In genomic region chr20:63831696-63832686, GRCh38 we compare ENCODE assay signal across 9 cellular contexts. TPM values are rescaled to one million over a fixed set of nuclear protein-coding genes. Genes with fewer than 3 reads are reported as not detected.
A peak's percentile ranks its signal among the peaks of the same experiment; 100 is the strongest.
DNase-seq lines count a peak whose midpoint lies in the region; ATAC-seq and TF ChIP-seq lines count a peak whose summit lies in the region.
"Had no signal": no experiment of that assay in that cellular context is flagged by ENCODE, and none has a peak within 500 bp of the region (broad histone marks: within the 10 kb centered on the region; RNA-seq: fewer than 3 reads in every experiment).

No MANE protein-coding gene starts in this region.

- no peak for DNase-seq in AG04450 (ENCODE audit: low read depth, low spot score)
- DNase-seq in choroid plexus epithelial cell (ENCODE audit: low read depth) = peak; percentile 68
- DNase-seq in memory B cell (ENCODE audit: low spot score in 2 of 2) = no peak

- ATAC-seq in HG02885 (IDR thresholded peaks at IDR 0.05; ENCODE audit: poor library complexity, unreplicated experiment) = peak; percentile 15
- no peak for ATAC-seq in memory B cell (ENCODE audit: low read depth)
- ATAC-seq in HG03025 (IDR thresholded peaks at IDR 0.05; ENCODE audit: low FRiP score, unreplicated experiment) = no peak
- ATAC-seq in GM18907 (IDR thresholded peaks at IDR 0.05; ENCODE audit: unreplicated experiment) = no peak
- ATAC-seq in HG02840 (IDR thresholded peaks at IDR 0.05; ENCODE audit: low FRiP score, unreplicated experiment) = no peak
- no peak for ATAC-seq in GM21526 (IDR thresholded peaks at IDR 0.05; ENCODE audit: low FRiP score, unreplicated experiment)

- no peak overlapping the region for H3K27ac Mint-ChIP-seq in memory B cell
- H3K27ac Mint-ChIP-seq: stimulated activated naive CD8-positive, alpha-beta T cell treated with anti-CD3 and anti-CD28 coated beads, Interleukin-15, Interleukin-2, amounts not matched to agents 100 ng/mL and 50 ng/mL, for 24 hours had no signal

- POLR2A ChIA-PET in AG04450 (lab: Yijun Ruan, JAX) = no interaction called here

- TF ChIP-seq CTCF in AG04450 (IDR thresholded peaks at IDR 0.05; ENCODE audit: low read depth, low read length) = no peak
- no peak for TF ChIP-seq CTCF in choroid plexus epithelial cell (conservative IDR thresholded peaks at IDR 0.05; ENCODE audit: low read depth, low read length)

- peak overlapping the region; percentile 59 for H3K4me3 Mint-ChIP-seq in memory B cell
- H3K4me3 Mint-ChIP-seq: stimulated activated naive CD8-positive, alpha-beta T cell treated with anti-CD3 and anti-CD28 coated beads, Interleukin-15, Interleukin-2, amounts not matched to agents 100 ng/mL and 50 ng/mL, for 24 hours had no signal

- H3K4me3 ChIP-seq in AG04450 (ENCODE audit: low read depth, low read length) (peak overlapping the region; percentile 54; the same call in 1 of the 2 replicates), choroid plexus epithelial cell (ENCODE audit: low read depth, low read length) (peak overlapping the region; percentile 54)

- H3K36me3 Mint-ChIP-seq in memory B cell = peaks cover 2% of the 10 kb centered on the region

- no peaks in the 10 kb centered on the region for H3K27me3 ChIP-seq in AG04450 (ENCODE audit: control insufficient read depth, insufficient read depth, low read length)

- H3K9me3 Mint-ChIP-seq in memory B cell = no peaks in the 10 kb centered on the region
- H3K9me3 Mint-ChIP-seq: stimulated activated naive CD8-positive, alpha-beta T cell treated with anti-CD3 and anti-CD28 coated beads, Interleukin-15, Interleukin-2, amounts not matched to agents 100 ng/mL and 50 ng/mL, for 24 hours had no signal

- CTCF ChIA-PET in AG04450 (lab: Charles Lee) = no interaction called here

- peaks cover 8% of the 10 kb centered on the region for H3K4me1 Mint-ChIP-seq in memory B cell

- H3K27me3 Mint-ChIP-seq in memory B cell = peaks cover 26% of the 10 kb centered on the region

- H3K9me3 ChIP-seq in AG04450 (ENCODE audit: control insufficient read depth, insufficient read depth, low read length) = peaks cover 7% of the 10 kb centered on the region; the same call in 1 of the 2 replicates

- no peak overlapping the region for H3K27ac ChIP-seq in AG04450 (ENCODE audit: low read depth, low read length)

RNA-seq across cellular contexts. Expression of gene ZBTB46, which starts 0.9 kb away (rescaled TPM):
- polyA plus RNA-seq in AG04450 (2011; rRNA removed) = 2.0 and 2.8 TPM in 2 replicates
- polyA minus RNA-seq in AG04450 (2011; rRNA and poly(A)+ RNA removed) = 9.7 and 13.5 TPM in 2 replicates

RNA-seq across cellular contexts. Expression of gene ABHD16B, which starts 29.3 kb away (rescaled TPM):
- not detected in 2 replicates for polyA plus RNA-seq in AG04450 (2011; rRNA removed)
- polyA minus RNA-seq in AG04450 (2011; rRNA and poly(A)+ RNA removed) = not detected in 2 replicates

RNA-seq across cellular contexts. Expression of gene TPD52L2, which starts 33.1 kb away (rescaled TPM):
- polyA plus RNA-seq in AG04450 (2011; rRNA removed) = 202 and 219 TPM in 2 replicates
- polyA minus RNA-seq in AG04450 (2011; rRNA and poly(A)+ RNA removed) = 103 and 111 TPM in 2 replicates
